Comparison of ENCODE assay signal across 7 cellular contexts in the genomic region with DNA sequence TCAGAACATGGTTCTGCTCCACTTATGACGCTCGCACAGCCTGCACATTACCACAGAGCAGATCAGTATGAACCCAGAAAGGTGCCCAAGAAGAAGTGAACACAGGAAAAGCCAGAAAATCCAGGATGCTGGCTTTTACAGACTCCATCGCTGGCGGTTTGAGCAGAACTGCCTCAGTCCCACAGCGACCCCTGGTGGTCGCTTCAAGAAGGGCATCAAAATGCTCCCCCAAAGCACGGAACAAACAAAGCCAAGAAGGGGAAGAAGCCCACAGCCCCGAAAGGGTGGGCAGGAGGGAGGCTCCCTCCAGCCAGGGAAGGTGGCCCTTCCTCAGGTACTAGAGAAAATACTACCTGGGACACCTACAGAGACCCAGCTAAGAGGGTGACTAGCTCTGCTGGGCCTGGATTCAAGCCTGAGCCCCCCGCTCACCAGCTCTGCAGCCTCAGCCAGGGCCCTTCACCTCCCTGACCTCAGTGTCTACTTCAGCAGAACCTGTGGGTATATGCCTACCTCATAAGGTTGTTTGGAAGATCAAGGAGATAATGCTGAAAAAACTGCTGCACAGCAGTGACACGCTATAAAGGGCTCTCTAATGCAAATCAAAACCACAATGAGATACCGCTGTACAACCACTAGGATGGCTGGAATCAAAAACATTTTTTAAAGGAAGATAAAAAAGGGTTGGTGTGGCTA.
DNase-seq lines count a peak whose midpoint lies in the region; ATAC-seq, FAIRE-seq and TF ChIP-seq lines count a peak whose summit lies in the region.

No MANE protein-coding gene starts in this region.

- H3K36me3 ChIP-seq in pancreas, result peaks cover 4 to 24% (median 5%) of the 10 kb centered on the region in 3 donors

- no peaks in the 10 kb centered on the region for H3K9me3 ChIP-seq in pancreas

- WGBS in pancreas, 2 donors, result 83 to 90% methylated on average over 11 of the region's 11 CpGs

- ATAC-seq in pancreas, result no peak

- H3K4me1 ChIP-seq in pancreas, result no peaks in the 10 kb centered on the region

- H3K27me3 ChIP-seq in pancreas, result no peaks in the 10 kb centered on the region

- no peak for FAIRE-seq in pancreas (lab: Jason Lieb, UNC)

- intact Hi-C loops in pancreas (cut with DNase I), result no loop called here

- no peak for DNase-seq in GM12864 (ENCODE audit: low read depth)
- DNase-seq in NAMALWA (ENCODE audit: low spot score), result peak; percentile 40
- peak; percentile 26 for DNase-seq in dermis blood vessel endothelial cell
- DNase-seq in pancreas, result peak in 1 of 6 donors; percentile 19
- no peak for DNase-seq in SIG-M5 treated with dmso at 0.1 percent for 504 hours (lab: John Stamatoyannopoulos, UW; ENCODE audit: unreplicated experiment)
- DNase-seq in GM19240 (ENCODE audit: insufficient read length, low spot score), result no peak
- DNase-seq in putamen (ENCODE audit: low spot score), result no peak

- no peak overlapping the region for H3K27ac ChIP-seq in pancreas

- TF ChIP-seq CTCF in GM12864 (IDR thresholded peaks at IDR 0.05; ENCODE audit: low read depth, low read length, missing control alignments) (peak; percentile 77), pancreas (IDR thresholded peaks at IDR 0.05) (peak; percentile 30 to 56 (median 30))

- H3K4me3 ChIP-seq in GM12864 (ENCODE audit: low read depth, low read length) (no peak overlapping the region), pancreas (no peak overlapping the region)

Comparison
In these comparisons a context has a peak if more than half of its experiments do, and no peak if none do; other contexts are left out.
1. DNase-seq: peak in NAMALWA (single experiment) and dermis blood vessel endothelial cell (single experiment); none in GM12864 (single experiment), SIG-M5 treated with dmso at 0.1 percent for 504 hours (single experiment), GM19240 (single experiment) and putamen (single experiment).